ENCODE assay signal across 7 cellular contexts in the genomic region with DNA sequence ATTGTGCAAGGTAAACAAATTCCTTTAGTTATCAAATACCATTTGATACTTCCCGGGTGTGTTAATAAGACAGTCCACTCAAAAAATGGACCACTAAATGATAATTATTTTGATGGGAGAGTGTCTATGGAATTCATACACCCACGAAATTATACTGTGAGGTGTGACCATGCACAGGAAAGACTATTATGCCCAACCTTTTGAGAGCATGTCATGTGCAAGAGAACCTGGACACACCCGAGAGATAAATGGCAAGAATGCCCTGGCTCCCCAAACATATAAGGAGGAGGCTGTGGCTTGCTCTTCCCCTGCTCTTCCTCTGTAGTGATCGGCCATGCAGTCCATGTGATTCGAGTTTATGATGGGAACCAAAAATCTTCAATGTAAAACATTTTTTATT.
"Had no signal": no experiment of that assay in that cellular context is flagged by ENCODE, and none has a peak within 500 bp of the region (broad histone marks: within the 10 kb centered on the region; RNA-seq: fewer than 3 reads in every experiment).

No MANE protein-coding gene starts in this region.

- H3K4me3 ChIP-seq: GM23338 had no signal

- H3K4me3 Mint-ChIP-seq: GM23338, H9, IgD-negative memory B cell had no signal

- H3K4me2 ChIP-seq: GM23338 had no signal

- FAIRE-seq: H1, H54, HepG2 had no signal

- DNase-seq: H9, HCEC 1CT had no signal

- H3K9me3 Mint-ChIP-seq: IgD-negative memory B cell had no signal

- ATAC-seq: GM23338, HepG2 had no signal

- H2AFZ ChIP-seq: GM23338 had no signal

- H3K27ac Mint-ChIP-seq: GM23338, H9, IgD-negative memory B cell had no signal
